ENCODE assay signal across 8 cellular contexts in the genomic region with DNA sequence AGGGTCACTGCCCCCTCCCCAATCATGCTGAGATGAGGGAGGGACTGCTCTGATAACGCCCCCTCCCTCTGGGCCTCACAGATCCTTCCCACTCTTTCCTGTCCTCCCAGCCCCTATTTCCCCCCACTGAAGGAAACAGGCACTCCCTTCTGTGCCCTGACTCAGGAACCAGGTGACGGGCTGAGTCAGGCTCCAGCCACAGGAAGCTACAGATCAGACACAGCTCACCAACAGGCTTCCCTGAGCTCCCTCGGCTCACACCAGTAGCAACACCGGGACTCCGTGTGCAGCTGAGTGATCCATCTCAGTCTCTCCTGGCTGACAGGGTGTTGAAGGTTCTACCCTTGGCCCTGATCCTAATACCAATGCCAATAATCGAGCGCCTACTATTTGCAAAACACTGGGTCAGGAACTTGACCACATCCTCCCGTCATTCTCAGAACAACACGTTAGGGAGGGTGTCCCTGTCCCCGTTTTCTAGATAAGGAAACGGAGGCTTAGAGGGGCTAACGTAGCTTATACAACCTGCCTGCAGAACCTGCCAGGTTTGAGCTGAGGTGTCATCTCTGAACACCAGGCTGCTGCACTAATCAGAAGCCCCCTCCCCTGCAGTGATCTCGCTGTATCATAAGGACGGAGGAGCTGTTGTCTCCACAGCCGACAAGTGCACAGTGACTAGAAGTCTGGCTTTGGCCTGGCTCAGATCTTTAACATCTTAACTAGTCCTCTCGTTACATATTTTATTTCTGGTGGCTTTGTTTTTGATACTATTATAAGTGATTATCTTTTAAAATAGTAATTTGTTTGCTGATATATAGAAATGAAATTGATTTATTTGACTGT. TPM values are rescaled to one million over a fixed set of nuclear protein-coding genes. Genes with fewer than 3 reads are reported as not detected.
DNase-seq lines count a peak whose midpoint lies in the region; ATAC-seq, FAIRE-seq and TF ChIP-seq lines count a peak whose summit lies in the region.
"Not testable (repeated sequence)": the region's sequence is repeated elsewhere in the genome, so short reads cannot be mapped to it uniquely, and the experiment has no call there.

No MANE protein-coding gene starts in this region.

- POLR2A ChIA-PET in AG04450 (lab: Yijun Ruan, JAX) = interaction anchor here (0.6 kb wide), 1 partner anchor 11 kb away, joined by 4 read pairs; no protein-coding TSS in a partner anchor
- POLR2A ChIA-PET in Panc1 (lab: Charles Lee) = not testable (repeated sequence)

- ATAC-seq in Panc1 (peak; percentile 90), left lung (peak; percentile 69)

- TF ChIP-seq POLR2A in H54 (IDR thresholded peaks at IDR 0.05; ENCODE audit: low read depth, low read length) = not testable (repeated sequence)

- not testable (repeated sequence) for H3K27me3 Mint-ChIP-seq in activated CD4-positive, alpha-beta T cell treated with anti-CD3 and anti-CD28 coated beads, Interleukin-2, amount 10 ng/mL, durations not matched to agents 24 days and 14 days

- not testable (repeated sequence) for H3K9me3 ChIP-seq in AG04450 (ENCODE audit: control insufficient read depth, insufficient read depth, low read length); Panc1 (ENCODE audit: control insufficient read depth, insufficient read depth, low read depth, low read length); left lung; skeletal muscle satellite cell (replicated peaks; ENCODE audit: low read length)

- not testable (repeated sequence) for H3K27ac ChIP-seq in AG04450 (ENCODE audit: low read depth, low read length); Panc1 (ENCODE audit: low read length)
- H3K27ac ChIP-seq in left lung = peak overlapping the region; percentile 33 to 65

- not testable (repeated sequence) for H3K4me3 ChIP-seq in AG04450 (ENCODE audit: low read depth, low read length); Panc1 (ENCODE audit: low read depth in 2 of 2, low read length in 2 of 2); fibroblast of pulmonary artery (replicated peaks; ENCODE audit: low read depth, low read length); left lung; skeletal muscle satellite cell (ENCODE audit: low read length)

- H3K27ac Mint-ChIP-seq in activated CD4-positive, alpha-beta T cell treated with anti-CD3 and anti-CD28 coated beads, Interleukin-2, amount 10 ng/mL, durations not matched to agents 24 days and 14 days = peak overlapping the region; percentile 76

- peak overlapping the region; percentile 13 for H3K4me2 ChIP-seq in skeletal muscle satellite cell (ENCODE audit: low read length)

- not testable (repeated sequence) for H3K27me3 ChIP-seq in AG04450 (ENCODE audit: control insufficient read depth, insufficient read depth, low read length); Panc1 (ENCODE audit: control insufficient read depth, insufficient read depth, low read length); left lung; skeletal muscle satellite cell (ENCODE audit: control insufficient read depth, insufficient read depth, low read length)

- peaks cover 25% of the 10 kb centered on the region for H3K36me3 Mint-ChIP-seq in activated CD4-positive, alpha-beta T cell treated with anti-CD3 and anti-CD28 coated beads, Interleukin-2, amount 10 ng/mL, durations not matched to agents 24 days and 14 days (ENCODE audit: low read depth)

- peak overlapping the region; percentile 61 for H3K4me3 Mint-ChIP-seq in activated CD4-positive, alpha-beta T cell treated with anti-CD3 and anti-CD28 coated beads, Interleukin-2, amount 10 ng/mL, durations not matched to agents 24 days and 14 days

- not testable (repeated sequence) for H3K9me3 Mint-ChIP-seq in activated CD4-positive, alpha-beta T cell treated with anti-CD3 and anti-CD28 coated beads, Interleukin-2, amount 10 ng/mL, durations not matched to agents 24 days and 14 days

- peaks cover 27% of the 10 kb centered on the region for H3K4me1 Mint-ChIP-seq in activated CD4-positive, alpha-beta T cell treated with anti-CD3 and anti-CD28 coated beads, Interleukin-2, amount 10 ng/mL, durations not matched to agents 24 days and 14 days

- CTCF ChIA-PET in AG04450 (lab: Charles Lee) = interaction anchor here (1.1 kb wide), 1 partner anchor 311 kb away, joined by 4 read pairs; a partner anchor contains a TSS
- CTCF ChIA-PET in Panc1 (lab: Charles Lee) = not testable (repeated sequence)

- intact Hi-C loops in Panc1 (cut with micrococcal nuclease; ENCODE audit: unreplicated experiment); activated CD4-positive, alpha-beta T cell treated with anti-CD3 and anti-CD28 coated beads, Interleukin-2, amount 10 ng/mL, durations not matched to agents 24 days and 14 days (cut with micrococcal nuclease); left lung (cut with DNase I): not testable (repeated sequence)

- H3K9ac ChIP-seq in skeletal muscle satellite cell (ENCODE audit: low read depth, low read length) = not testable (repeated sequence)

- not testable (repeated sequence) for TF ChIP-seq CTCF in AG04450 (IDR thresholded peaks at IDR 0.05; ENCODE audit: low read depth, low read length); Panc1 (IDR thresholded peaks at IDR 0.05); fibroblast of pulmonary artery (IDR thresholded peaks at IDR 0.05; ENCODE audit: low read length, missing control alignments); left lung (IDR thresholded peaks at IDR 0.05)

- BruUV-seq in Panc1 (replicated peaks; lab: Mats Ljungman, UMichigan) = TSS peak; percentile 49

- not testable (repeated sequence) for H3K4me1 ChIP-seq in Panc1 (ENCODE audit: control insufficient read depth, insufficient read depth, low read length)
- H3K4me1 ChIP-seq in left lung (peaks cover 0 to 28% of the 10 kb centered on the region in 2 donors), skeletal muscle satellite cell (ENCODE audit: control insufficient read depth, insufficient read depth, low read length) (peaks cover 24% of the 10 kb centered on the region)

- not testable (repeated sequence) for H3K36me3 ChIP-seq in Panc1 (ENCODE audit: control insufficient read depth, insufficient read depth, low read length); skeletal muscle satellite cell (ENCODE audit: insufficient read depth, low read length)
- peaks cover 0 to 52% of the 10 kb centered on the region in 2 donors for H3K36me3 ChIP-seq in left lung

- peak; percentile 94 for FAIRE-seq in H54 (lab: Jason Lieb, UNC)

- in situ Hi-C loops in Panc1 (cut with HindIII; ENCODE audit: low pct_unique_long_range_greater_than_20kb, low sequenced_read_pairs) = not testable (repeated sequence)

- DNase-seq in AG04450 (ENCODE audit: low read depth, low spot score) = peak; percentile 23
- peak; percentile 82 for DNase-seq in H54 (ENCODE audit: insufficient read length, low spot score)
- DNase-seq in Panc1 (ENCODE audit: low read depth, low spot score) = peak; percentile 51
- DNase-seq in activated CD4-positive, alpha-beta T cell treated with anti-CD3 and anti-CD28 coated beads, Interleukin-2, amount 10 ng/mL, durations not matched to agents 24 days and 14 days = peak; percentile 79
- peak; percentile 81 for DNase-seq in amniotic epithelial cell (ENCODE audit: low read depth)
- DNase-seq in fibroblast of pulmonary artery (ENCODE audit: low read depth) = peak; percentile 62
- DNase-seq in left lung = peak in 1 of 2 donors; percentile 3

RNA-seq across cellular contexts. Expression of a gene that starts 13.5 kb away (rescaled TPM):
- polyA plus RNA-seq in AG04450 (2011; rRNA removed) = 0.48 and 0.64 TPM in 2 replicates
- polyA minus RNA-seq in AG04450 (2011; rRNA and poly(A)+ RNA removed) = 0.70 and 0.74 TPM in 2 replicates
- total RNA-seq in Panc1 (2021; ENCODE audit: unreplicated experiment) = 39.2 TPM
- polyA plus RNA-seq in Panc1 (2012; ENCODE audit: insufficient read length) = 41.1 TPM
- total RNA-seq in activated CD4-positive, alpha-beta T cell treated with anti-CD3 and anti-CD28 coated beads, Interleukin-2, amount 10 ng/mL, durations not matched to agents 24 days and 14 days = 47.9 and 48.3 TPM in 2 replicates
- 10 to 100 TPM; 62.4 to 80.6 TPM for total RNA-seq in left lung
- 1.7 and 6.1 TPM in 2 replicates for total RNA-seq in skeletal muscle satellite cell (2012; rRNA removed)

RNA-seq across cellular contexts. Expression of a gene that starts 44.4 kb away (rescaled TPM):
- 18.2 and 18.4 TPM in 2 replicates for polyA plus RNA-seq in AG04450 (2011; rRNA removed)
- 58.5 and 79.9 TPM in 2 replicates for polyA minus RNA-seq in AG04450 (2011; rRNA and poly(A)+ RNA removed)
- total RNA-seq in Panc1 (2021; ENCODE audit: unreplicated experiment) (28.5 TPM), left lung (10 to 100 TPM; 58.4 to 96.9 TPM)
- polyA plus RNA-seq in Panc1 (2012; ENCODE audit: insufficient read length) = 15.7 TPM
- 34.3 and 37.0 TPM in 2 replicates for total RNA-seq in activated CD4-positive, alpha-beta T cell treated with anti-CD3 and anti-CD28 coated beads, Interleukin-2, amount 10 ng/mL, durations not matched to agents 24 days and 14 days
- total RNA-seq in skeletal muscle satellite cell (2012; rRNA removed) = 16.8 and 23.6 TPM in 2 replicates
